In genomic region chr15:58546635-58547627, GRCh38 we compare ENCODE assay signal across 1 cellular context.
TF ChIP-seq lines count a peak whose summit lies in the region.

No MANE protein-coding gene starts in this region.

TF ChIP-seq in K562, 482 proteins besides CTCF, POLR2A, EP300 and RAD21 (continued from another document and continues in another):
- no peak for TF ChIP-seq E2F3 (CRISPR knock-in tag; IDR thresholded peaks at IDR 0.05)
- TF ChIP-seq, protein P1, sequence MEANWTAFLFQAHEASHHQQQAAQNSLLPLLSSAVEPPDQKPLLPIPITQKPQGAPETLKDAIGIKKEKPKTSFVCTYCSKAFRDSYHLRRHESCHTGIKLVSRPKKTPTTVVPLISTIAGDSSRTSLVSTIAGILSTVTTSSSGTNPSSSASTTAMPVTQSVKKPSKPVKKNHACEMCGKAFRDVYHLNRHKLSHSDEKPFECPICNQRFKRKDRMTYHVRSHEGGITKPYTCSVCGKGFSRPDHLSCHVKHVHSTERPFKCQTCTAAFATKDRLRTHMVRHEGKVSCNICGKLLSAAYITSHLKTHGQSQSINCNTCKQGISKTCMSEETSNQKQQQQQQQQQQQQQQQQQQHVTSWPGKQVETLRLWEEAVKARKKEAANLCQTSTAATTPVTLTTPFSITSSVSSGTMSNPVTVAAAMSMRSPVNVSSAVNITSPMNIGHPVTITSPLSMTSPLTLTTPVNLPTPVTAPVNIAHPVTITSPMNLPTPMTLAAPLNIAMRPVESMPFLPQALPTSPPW (CRISPR knock-in tag; IDR thresholded peaks at IDR 0.05): peak; percentile 79
- TF ChIP-seq ZBTB2 (IDR thresholded peaks at IDR 0.05): 0 out of 2 replicates have a peak, but pooled peaks have one; percentile 61
- peak; percentile 54; the same call in 1 of the 2 replicates for TF ChIP-seq ZBTB7A (IDR thresholded peaks at IDR 0.05; ENCODE audit: borderline replicate concordance, control insufficient read depth, low read depth, low read length)
- TF ChIP-seq CBX3 (IDR thresholded peaks at IDR 0.05; ENCODE audit: borderline replicate concordance in 1 of 2, low read length in 2 of 2): peak in 1 of 2 experiments; percentile 45; a peak in 1 of 3 replicates
- TF ChIP-seq CBFA2T3 (IDR thresholded peaks at IDR 0.05): peak; percentile 82
- no peak for TF ChIP-seq ZBTB43 (CRISPR knock-in tag; IDR thresholded peaks at IDR 0.05)
- TF ChIP-seq ZNF444 (CRISPR knock-in tag; IDR thresholded peaks at IDR 0.05): no peak
- TF ChIP-seq EHMT2 (IDR thresholded peaks at IDR 0.05): peak; percentile 77
- no peak; the same call in 1 of the 2 replicates for TF ChIP-seq ZNF175 (CRISPR knock-in tag; IDR thresholded peaks at IDR 0.05; ENCODE audit: low read depth)
- TF ChIP-seq HMG20A (CRISPR knock-in tag; conservative IDR thresholded peaks at IDR 0.05): no peak
- peak; percentile 52; the same call in 1 of the 2 replicates for TF ChIP-seq CBFA2T2 (conservative IDR thresholded peaks at IDR 0.05)
- peak; percentile 39 for TF ChIP-seq NFE2 (IDR thresholded peaks at IDR 0.05; ENCODE audit: low read depth)
- peak in 1 of 2 experiments; percentile 76; a peak in 2 of 4 replicates for TF ChIP-seq ZNF318 (IDR thresholded peaks at IDR 0.05; ENCODE audit: borderline replicate concordance in 1 of 2, low read depth in 1 of 2)
- TF ChIP-seq ZBTB33 (CRISPR knock-in tag; IDR thresholded peaks at IDR 0.05): peak; percentile 77
- 0 out of 2 replicates have a peak, but pooled peaks have one; percentile 5 for TF ChIP-seq MAFK (IDR thresholded peaks at IDR 0.05; ENCODE audit: low read length)
- peak; percentile 91 for TF ChIP-seq SMARCA4 (IDR thresholded peaks at IDR 0.05)
- 0 out of 2 replicates have a peak, but pooled peaks have one; percentile 22 for TF ChIP-seq CC2D1A (IDR thresholded peaks at IDR 0.05)
- TF ChIP-seq HSF4 (CRISPR knock-in tag; IDR thresholded peaks at IDR 0.05; ENCODE audit: borderline replicate concordance): 0 out of 2 replicates have a peak, but pooled peaks have one; percentile 10
- TF ChIP-seq MAZ (CRISPR knock-in tag; conservative IDR thresholded peaks at IDR 0.05 in 1 of 2, IDR thresholded peaks at IDR 0.05 in 1 of 2): peak in 1 of 2 experiments; percentile 17; a peak in 1 of 4 replicates
- peak; percentile 52 for TF ChIP-seq EGR1 (conservative IDR thresholded peaks at IDR 0.05)
- peak; percentile 10; the same call in 1 of the 2 replicates for TF ChIP-seq LARP7 (IDR thresholded peaks at IDR 0.05)
- TF ChIP-seq JUN (IDR thresholded peaks at IDR 0.05; ENCODE audit: borderline replicate concordance, low read depth, low read length): peak; percentile 84; the same call in 1 of the 2 replicates
- no peak for TF ChIP-seq JUN (CRISPR knock-in tag; IDR thresholded peaks at IDR 0.05; ENCODE audit: borderline replicate concordance)
- TF ChIP-seq MEIS2 (IDR thresholded peaks at IDR 0.05; ENCODE audit: partially characterized antibody): peak; percentile 64
- TF ChIP-seq FOSL1 (tag; conservative IDR thresholded peaks at IDR 0.05): peak; percentile 57
- TF ChIP-seq GABPB1 (CRISPR knock-in tag; IDR thresholded peaks at IDR 0.05): no peak
- no peak for TF ChIP-seq ATF1 (CRISPR knock-in tag; IDR thresholded peaks at IDR 0.05)
- TF ChIP-seq ATF1 (tag; IDR thresholded peaks at IDR 0.05): peak; percentile 56
- peak; percentile 75 for TF ChIP-seq WHSC1 (IDR thresholded peaks at IDR 0.05; ENCODE audit: low read length)
- TF ChIP-seq THRA (IDR thresholded peaks at IDR 0.05): no peak
- TF ChIP-seq TCFL5 (CRISPR knock-in tag; conservative IDR thresholded peaks at IDR 0.05): no peak
- no peak for TF ChIP-seq PHF20 (IDR thresholded peaks at IDR 0.05; ENCODE audit: partially characterized antibody)
- peak; percentile 49 for TF ChIP-seq L3MBTL2 (IDR thresholded peaks at IDR 0.05)
- no peak for TF ChIP-seq ZNF655 (CRISPR knock-in tag; IDR thresholded peaks at IDR 0.05)
- no peak for TF ChIP-seq MEF2D (tag; conservative IDR thresholded peaks at IDR 0.05; ENCODE audit: low read depth)
- peak; percentile 40 for TF ChIP-seq TAL1 (IDR thresholded peaks at IDR 0.05)
- TF ChIP-seq ZNF639 (CRISPR knock-in tag; conservative IDR thresholded peaks at IDR 0.05 in 1 of 2, IDR thresholded peaks at IDR 0.05 in 1 of 2): no peak; a peak in 2 of 4 replicates
- no peak for TF ChIP-seq HMGN3 (IDR thresholded peaks at IDR 0.05; ENCODE audit: borderline replicate concordance, extremely low read depth, insufficient read length, low read depth, low read length)
- peak; percentile 75 for TF ChIP-seq NCOR1 (IDR thresholded peaks at IDR 0.05)
- TF ChIP-seq SOX6 (IDR thresholded peaks at IDR 0.05): peak; percentile 37; the same call in 1 of the 2 replicates
